ENCODE assay signal across 14 cellular contexts in the genomic region with DNA sequence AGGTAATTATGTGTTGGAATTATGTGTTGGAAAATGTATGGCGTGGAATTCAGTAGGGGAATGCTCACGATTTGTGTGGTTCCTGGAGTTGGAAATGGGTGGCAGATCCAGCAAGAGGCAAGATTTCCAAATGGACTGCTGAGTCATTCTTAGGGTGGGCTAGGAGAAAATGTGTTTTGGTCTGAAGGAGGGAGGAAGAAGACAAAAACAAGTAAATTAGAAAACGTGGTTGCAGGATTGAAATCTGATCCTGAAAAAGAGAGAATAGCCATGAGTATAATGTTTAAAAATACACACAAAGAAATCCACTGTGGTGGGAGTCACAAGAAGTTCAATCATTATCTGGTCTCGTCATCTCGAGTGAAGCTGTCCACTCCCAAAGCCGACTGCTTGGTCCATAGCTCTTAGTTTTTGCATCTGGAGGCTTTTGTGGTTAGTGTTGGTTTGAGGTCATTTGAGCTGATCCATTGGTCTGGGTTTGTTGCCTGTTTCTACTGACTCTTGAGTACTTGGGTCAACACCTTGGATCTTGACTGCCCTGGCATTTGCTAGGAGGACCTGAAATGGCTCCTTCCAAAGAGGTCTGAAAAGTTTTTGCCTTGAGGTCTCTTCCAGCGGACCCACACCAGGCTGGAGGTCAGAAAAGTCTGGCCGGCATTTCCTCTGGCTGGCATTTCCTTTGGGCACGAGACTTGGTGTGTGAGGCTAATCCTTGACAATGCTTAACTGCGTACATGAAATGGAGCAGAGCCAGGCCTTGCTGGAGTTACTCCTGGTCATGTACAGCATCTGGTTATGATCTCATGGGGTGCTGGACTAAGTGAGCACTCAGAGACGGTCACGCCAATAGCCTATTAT. TPM values are rescaled to one million over a fixed set of nuclear protein-coding genes. Genes with fewer than 3 reads are reported as not detected.
DNase-seq lines count a peak whose midpoint lies in the region; ATAC-seq and TF ChIP-seq lines count a peak whose summit lies in the region.
"Had no signal": no experiment of that assay in that cellular context is flagged by ENCODE, and none has a peak within 500 bp of the region (broad histone marks: within the 10 kb centered on the region; RNA-seq: fewer than 3 reads in every experiment).

No MANE protein-coding gene starts in this region.

- TF ChIP-seq CTCF in fibroblast of mammary gland (conservative IDR thresholded peaks at IDR 0.05; ENCODE audit: control insufficient read depth, insufficient read depth, low read depth, low read length): no peak

- H3K27me3 Mint-ChIP-seq in stimulated activated naive CD8-positive, alpha-beta T cell treated with anti-CD3 and anti-CD28 coated beads, Interleukin-15, Interleukin-2, amounts not matched to agents 100 ng/mL and 50 ng/mL, for 24 hours: no peaks in the 10 kb centered on the region

- H3K4me1 ChIP-seq in thymus (ENCODE audit: control insufficient read depth, insufficient read depth, low read length): peaks cover 61% of the 10 kb centered on the region

- peaks cover 73% of the 10 kb centered on the region for H3K4me1 Mint-ChIP-seq in stimulated activated naive CD8-positive, alpha-beta T cell treated with anti-CD3 and anti-CD28 coated beads, Interleukin-15, Interleukin-2, amounts not matched to agents 100 ng/mL and 50 ng/mL, for 24 hours (ENCODE audit: low read depth)

- H3K27ac ChIP-seq in thymus (ENCODE audit: low read depth): no peak overlapping the region

- no peak for ATAC-seq in stimulated activated naive CD8-positive, alpha-beta T cell treated with anti-CD3 and anti-CD28 coated beads, Interleukin-15, Interleukin-2, amounts not matched to agents 100 U/mL and 50 U/mL, for 24 hours
- no peak for ATAC-seq in GM19455 (IDR thresholded peaks at IDR 0.05; ENCODE audit: unreplicated experiment)
- ATAC-seq: Right ventricle myocardium inferior had no signal

- no peak overlapping the region for H3K27ac Mint-ChIP-seq in stimulated activated naive CD8-positive, alpha-beta T cell treated with anti-CD3 and anti-CD28 coated beads, Interleukin-15, Interleukin-2, amounts not matched to agents 100 ng/mL and 50 ng/mL, for 24 hours

- WGBS in thymus: 91% methylated on average over 12 of the region's 12 CpGs

- no peak for DNase-seq in stimulated activated naive CD8-positive, alpha-beta T cell treated with anti-CD3 and anti-CD28 coated beads, Interleukin-15, Interleukin-2, amounts not matched to agents 100 U/mL and 50 U/mL, for 24 hours
- DNase-seq in RPMI7951 (ENCODE audit: low read depth) (peak; percentile 90), fibroblast of mammary gland (ENCODE audit: low read depth) (peak; percentile 68), Kasumi-1 (lab: John Stamatoyannopoulos, UW) (no peak), HEK293T (ENCODE audit: extremely low spot score) (no peak)
- DNase-seq: activated CD4-positive, CD25-positive, alpha-beta regulatory T cell; anterior cingulate cortex; NCI-H446 treated with DMSO at 0.1 percent for 48 hours had no signal

- no peaks in the 10 kb centered on the region for H3K9me3 ChIP-seq in thymus (ENCODE audit: control insufficient read depth)
- H3K9me3 ChIP-seq: BLaER1 treated with 17β-estradiol and CSF1 and Interleukin-3, amounts not matched to agents 10 nM and 100 nM; vagina had no signal

- no peaks in the 10 kb centered on the region for H3K27me3 ChIP-seq in thymus (ENCODE audit: control insufficient read depth, insufficient read depth)
- H3K27me3 ChIP-seq: BLaER1 treated with 17β-estradiol and CSF1 and Interleukin-3, amounts not matched to agents 10 nM and 100 nM; vagina had no signal

- H3K4me3 ChIP-seq in fibroblast of mammary gland (ENCODE audit: control insufficient read depth, low read depth, low read length) (no peak overlapping the region), thymus (ENCODE audit: low read length) (peak overlapping the region; percentile 56)
- H3K4me3 ChIP-seq: BLaER1 treated with 17β-estradiol and CSF1 and Interleukin-3, amounts not matched to agents 10 nM and 100 nM; vagina had no signal

- H3K4me3 Mint-ChIP-seq in stimulated activated naive CD8-positive, alpha-beta T cell treated with anti-CD3 and anti-CD28 coated beads, Interleukin-15, Interleukin-2, amounts not matched to agents 100 ng/mL and 50 ng/mL, for 24 hours: peak overlapping the region; percentile 68

- H3K36me3 Mint-ChIP-seq in stimulated activated naive CD8-positive, alpha-beta T cell treated with anti-CD3 and anti-CD28 coated beads, Interleukin-15, Interleukin-2, amounts not matched to agents 100 ng/mL and 50 ng/mL, for 24 hours (ENCODE audit: low read depth): peaks cover 7% of the 10 kb centered on the region

- no peaks in the 10 kb centered on the region for H3K36me3 ChIP-seq in thymus (ENCODE audit: control insufficient read depth, insufficient read depth)
- H3K36me3 ChIP-seq: vagina had no signal

- POLR2A ChIA-PET in HEK293T (lab: Yijun Ruan, JAX): interaction anchor here (0.6 kb wide), 1 partner anchor 96 kb away, joined by 3 read pairs; no protein-coding TSS in a partner anchor

- H3K9me3 Mint-ChIP-seq in stimulated activated naive CD8-positive, alpha-beta T cell treated with anti-CD3 and anti-CD28 coated beads, Interleukin-15, Interleukin-2, amounts not matched to agents 100 ng/mL and 50 ng/mL, for 24 hours: no peaks in the 10 kb centered on the region

- CTCF ChIA-PET in HEK293T (lab: Yijun Ruan, JAX): no interaction called here

TF ChIP-seq in HEK293T, 16 proteins besides CTCF, POLR2A, EP300 and RAD21:
- TF ChIP-seq FOXK2 (IDR thresholded peaks at IDR 0.05): no peak
- TF ChIP-seq BHLHE40 (IDR thresholded peaks at IDR 0.05; ENCODE audit: borderline replicate concordance): no peak
- no peak for TF ChIP-seq SUZ12 (IDR thresholded peaks at IDR 0.05)
- no peak for TF ChIP-seq SP1 (IDR thresholded peaks at IDR 0.05)
- TF ChIP-seq ZNF384 (IDR thresholded peaks at IDR 0.05): no peak
- TF ChIP-seq TARDBP (IDR thresholded peaks at IDR 0.05): no peak
- no peak for TF ChIP-seq L3MBTL2 (conservative IDR thresholded peaks at IDR 0.05)
- no peak for TF ChIP-seq ELF4 (IDR thresholded peaks at IDR 0.05)
- TF ChIP-seq LEF1 (IDR thresholded peaks at IDR 0.05; ENCODE audit: borderline replicate concordance): no peak
- no peak for TF ChIP-seq CTBP1 (IDR thresholded peaks at IDR 0.05; ENCODE audit: borderline replicate concordance)
- TF ChIP-seq, protein P1, sequence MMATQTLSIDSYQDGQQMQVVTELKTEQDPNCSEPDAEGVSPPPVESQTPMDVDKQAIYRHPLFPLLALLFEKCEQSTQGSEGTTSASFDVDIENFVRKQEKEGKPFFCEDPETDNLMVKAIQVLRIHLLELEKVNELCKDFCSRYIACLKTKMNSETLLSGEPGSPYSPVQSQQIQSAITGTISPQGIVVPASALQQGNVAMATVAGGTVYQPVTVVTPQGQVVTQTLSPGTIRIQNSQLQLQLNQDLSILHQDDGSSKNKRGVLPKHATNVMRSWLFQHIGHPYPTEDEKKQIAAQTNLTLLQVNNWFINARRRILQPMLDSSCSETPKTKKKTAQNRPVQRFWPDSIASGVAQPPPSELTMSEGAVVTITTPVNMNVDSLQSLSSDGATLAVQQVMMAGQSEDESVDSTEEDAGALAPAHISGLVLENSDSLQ (IDR thresholded peaks at IDR 0.05): no peak
- no peak for TF ChIP-seq HDGF (IDR thresholded peaks at IDR 0.05; ENCODE audit: borderline replicate concordance)

RNA-seq across cellular contexts. Expression of a gene that starts 9.2 kb away (rescaled TPM):
- total RNA-seq in RPMI7951 (2014; rRNA removed; shearing (Covaris generic)): 105 and 115 TPM in 2 replicates
- polyA plus RNA-seq in thymus: 33.0 TPM

RNA-seq across cellular contexts. Expression of a gene that starts 54.5 kb away (rescaled TPM):
- total RNA-seq in RPMI7951 (2014; rRNA removed; shearing (Covaris generic)): 0.10 TPM in 1 of 2 replicates, not detected in the other
- 8.5 TPM for polyA plus RNA-seq in thymus
- total RNA-seq: Right ventricle myocardium inferior had no signal

RNA-seq across cellular contexts. Expression of a gene that starts 55.0 kb away (rescaled TPM):
- total RNA-seq in RPMI7951 (2014; rRNA removed; shearing (Covaris generic)): 12.3 and 15.4 TPM in 2 replicates
- 54.5 TPM for polyA plus RNA-seq in thymus

Comparison
In these comparisons a context has a peak if more than half of its experiments do, and no peak if none do; other contexts are left out.
1. DNase-seq: peak in RPMI7951 (single experiment) and fibroblast of mammary gland (single experiment); none in stimulated activated naive CD8-positive, alpha-beta T cell treated with anti-CD3 and anti-CD28 coated beads, Interleukin-15, Interleukin-2, amounts not matched to agents 100 U/mL and 50 U/mL, for 24 hours (single experiment), Kasumi-1 (0 of 2) and HEK293T (single experiment).